13 cellular contexts compared by ENCODE assay signal in genomic region chr2:221124542-221125235, GRCh38.
DNase-seq lines count a peak whose midpoint lies in the region; ATAC-seq and TF ChIP-seq lines count a peak whose summit lies in the region.
"Had no signal": no experiment of that assay in that cellular context is flagged by ENCODE, and none has a peak within 500 bp of the region (broad histone marks: within the 10 kb centered on the region; RNA-seq: fewer than 3 reads in every experiment).

No MANE protein-coding gene starts in this region.

- 90 to 92% methylated on average over 9 of the region's 9 CpGs for WGBS in sigmoid colon, 2 donors

- in situ Hi-C loops in SK-MEL-5 (cut with HindIII; ENCODE audit: low pct_unique_long_range_greater_than_20kb, low sequenced_read_pairs) = no loop called here

- intact Hi-C loops in sigmoid colon (cut with DNase I) = no loop called here

- TF ChIP-seq POLR2A in sigmoid colon (IDR thresholded peaks at IDR 0.05) = no peak

- TF ChIP-seq EP300 in sigmoid colon (IDR thresholded peaks at IDR 0.05) = no peak

- no peak for ATAC-seq in GM18498 (IDR thresholded peaks at IDR 0.05; ENCODE audit: unreplicated experiment)
- ATAC-seq: natural killer cell had no signal

- no peaks in the 10 kb centered on the region for H3K27me3 ChIP-seq in sigmoid colon

- DNase-seq in DMS153 (lab: John Stamatoyannopoulos, UW) (peak; percentile 49), NCI-H1105 treated with DMSO at 0.1 percent for 48 hours (lab: John Stamatoyannopoulos, UW) (peak; percentile 82), SK-MEL-5 (ENCODE audit: low read depth, low spot score) (peak; percentile 95), islet precursor cell (peak; percentile 96), HCEC 1CT (no peak), sigmoid colon (no peak)
- DNase-seq in activated CD4-positive, alpha-beta T cell treated with anti-CD3 and anti-CD28 coated beads, Interleukin-2, amount 50 U/mL, for 48 hours = no peak
- DNase-seq: activated CD4-positive, alpha-beta T cell treated with anti-CD3 and anti-CD28 coated beads for 48 hours; activated naive CD4-positive, alpha-beta T cell treated with anti-CD3 and anti-CD28 coated beads, Interleukin-2, amount 10 ng/mL, durations not matched to agents 7 days and 5 days; natural killer cell; stimulated activated CD4-positive, alpha-beta T cell treated with anti-CD3 and anti-CD28 coated beads, Interleukin-4, amount 100 ng/mL, for 1 hour had no signal

- H3K9me3 ChIP-seq in sigmoid colon = no peaks in the 10 kb centered on the region
- H3K9me3 ChIP-seq: thoracic aorta had no signal

- no peak overlapping the region for H3K4me3 ChIP-seq in sigmoid colon
- H3K4me3 ChIP-seq: thoracic aorta had no signal

- H3K27ac ChIP-seq in sigmoid colon = no peak overlapping the region
- H3K27ac ChIP-seq: thoracic aorta had no signal

- H3K4me1 ChIP-seq in sigmoid colon = no peaks in the 10 kb centered on the region

- no peaks in the 10 kb centered on the region for H3K36me3 ChIP-seq in sigmoid colon
- H3K36me3 ChIP-seq: thoracic aorta had no signal

- no peak for TF ChIP-seq CTCF in sigmoid colon (IDR thresholded peaks at IDR 0.05)

Comparison
In these comparisons a context has a peak if more than half of its experiments do, and no peak if none do; other contexts are left out.
1. DNase-seq: peak in DMS153 (single experiment), NCI-H1105 treated with DMSO at 0.1 percent for 48 hours (single experiment), SK-MEL-5 (single experiment) and islet precursor cell (single experiment); none in HCEC 1CT (single experiment), sigmoid colon (single experiment) and activated CD4-positive, alpha-beta T cell treated with anti-CD3 and anti-CD28 coated beads, Interleukin-2, amount 50 U/mL, for 48 hours (0 of 2).